ENCODE assay signal across 8 cellular contexts in the genomic region with DNA sequence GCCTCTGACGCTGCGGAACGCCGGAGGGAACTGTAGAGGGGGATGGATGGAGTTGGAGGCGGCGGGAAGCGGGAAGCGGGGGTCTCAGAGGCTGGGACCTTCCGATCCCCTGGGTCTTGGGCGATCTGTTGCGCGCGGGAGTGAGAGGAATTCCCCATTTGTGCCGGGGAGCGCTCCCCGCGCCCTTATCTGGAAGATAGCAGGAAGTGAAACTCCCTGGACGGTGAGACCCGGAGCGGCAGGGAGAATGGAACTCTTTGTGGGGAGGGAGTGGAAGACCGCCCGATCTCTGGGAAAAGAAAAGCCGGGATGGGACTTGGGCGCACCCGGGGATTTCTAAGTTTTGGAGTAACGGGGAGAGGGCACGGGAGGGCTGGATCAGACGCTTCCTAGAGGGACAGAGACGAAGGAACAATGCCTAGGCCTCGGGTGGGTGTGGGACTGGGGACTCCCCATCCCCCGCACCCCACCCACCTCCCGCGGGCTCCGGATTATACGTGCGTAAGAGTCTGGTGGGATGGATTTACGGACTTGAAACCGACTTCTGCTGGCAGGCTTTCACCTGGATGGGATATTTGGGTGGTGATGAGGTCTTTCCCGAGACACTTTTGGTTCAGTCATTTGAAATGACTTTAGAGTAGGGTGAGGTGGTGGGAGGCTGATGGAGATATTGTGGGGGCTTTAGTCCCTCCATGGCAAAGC.
DNase-seq lines count a peak whose midpoint lies in the region; ATAC-seq and TF ChIP-seq lines count a peak whose summit lies in the region.

No MANE protein-coding gene starts in this region.

- peak overlapping the region; percentile 77 for H3K27ac Mint-ChIP-seq in dendritic cell treated with granulocyte-macrophage colony-stimulating factor and Interleukin-4, amounts not matched to agents 40 ng/mL and 50 ng/mL, for 4 days
- H3K27ac Mint-ChIP-seq in nephron, result peak overlapping the region; percentile 100

- H3K4me3 Mint-ChIP-seq in dendritic cell treated with granulocyte-macrophage colony-stimulating factor and Interleukin-4, amounts not matched to agents 40 ng/mL and 50 ng/mL, for 4 days, result peak overlapping the region; percentile 78
- H3K4me3 Mint-ChIP-seq in nephron, result peak overlapping the region; percentile 88 to 92 (median 89)

- peaks cover 59% of the 10 kb centered on the region for H3K27me3 Mint-ChIP-seq in dendritic cell treated with granulocyte-macrophage colony-stimulating factor and Interleukin-4, amounts not matched to agents 40 ng/mL and 50 ng/mL, for 4 days
- peaks cover 80% of the 10 kb centered on the region for H3K27me3 Mint-ChIP-seq in nephron (ENCODE audit: low read depth)

- peak; percentile 49 for DNase-seq in GM10266 (ENCODE audit: extremely low spot score)
- no peak for DNase-seq in KG1 (lab: John Stamatoyannopoulos, UW)
- no peak for DNase-seq in erythroblast (lab: John Stamatoyannopoulos, UW)
- no peak for DNase-seq in activated CD4-positive, alpha-beta T cell treated with anti-CD3 and anti-CD28 coated beads for 48 hours

- H3K4me1 Mint-ChIP-seq in dendritic cell treated with granulocyte-macrophage colony-stimulating factor and Interleukin-4, amounts not matched to agents 40 ng/mL and 50 ng/mL, for 4 days (ENCODE audit: low read depth), result peaks cover 36% of the 10 kb centered on the region
- H3K4me1 Mint-ChIP-seq in nephron, result no peaks in the 10 kb centered on the region

- TF ChIP-seq CTCF in GM10266 (IDR thresholded peaks at IDR 0.05; ENCODE audit: control insufficient read depth, insufficient read depth, low read depth, missing control alignments) (no peak), nephron (IDR thresholded peaks at IDR 0.05; ENCODE audit: unreplicated experiment in 3 of 3) (peak in 1 of 3 experiments; percentile 2)

- intact Hi-C loops in dendritic cell treated with granulocyte-macrophage colony-stimulating factor and Interleukin-4, amounts not matched to agents 40 ng/mL and 50 ng/mL, for 4 days (cut with micrococcal nuclease), result loop anchor here (10.0 kb wide), 1 partner anchor 54 kb away; no protein-coding TSS in a partner anchor

- ATAC-seq in HG03442 (IDR thresholded peaks at IDR 0.05; ENCODE audit: unreplicated experiment) (peak; percentile 7), HG02763 (IDR thresholded peaks at IDR 0.05; ENCODE audit: unreplicated experiment) (no peak)

- peaks cover 8% of the 10 kb centered on the region for H3K9me3 Mint-ChIP-seq in dendritic cell treated with granulocyte-macrophage colony-stimulating factor and Interleukin-4, amounts not matched to agents 40 ng/mL and 50 ng/mL, for 4 days
- peaks cover 12% of the 10 kb centered on the region for H3K9me3 Mint-ChIP-seq in nephron

- TF ChIP-seq POLR2A in erythroblast (IDR thresholded peaks at IDR 0.05; ENCODE audit: low read length), result no peak

- no peaks in the 10 kb centered on the region for H3K36me3 Mint-ChIP-seq in dendritic cell treated with granulocyte-macrophage colony-stimulating factor and Interleukin-4, amounts not matched to agents 40 ng/mL and 50 ng/mL, for 4 days (ENCODE audit: low read depth)
- peaks cover 15% of the 10 kb centered on the region for H3K36me3 Mint-ChIP-seq in nephron (ENCODE audit: low read depth)
